In genomic region chr17:17246879-17247278, GRCh38 we compare ENCODE assay signal across 29 cellular contexts.
"Had no signal": no experiment of that assay in that cellular context is flagged by ENCODE, and none has a peak within 500 bp of the region (broad histone marks: within the 10 kb centered on the region; RNA-seq: fewer than 3 reads in every experiment).

No MANE protein-coding gene starts in this region.

- H3K4me3 ChIP-seq: colonic mucosa, esophagus squamous epithelium, left lung, lower lobe of right lung, sigmoid colon, transverse colon had no signal

- H3K27me3 Mint-ChIP-seq: activated naive CD4-positive, alpha-beta T cell treated with anti-CD3 and anti-CD28 coated beads, Interleukin-2, amount 10 ng/mL, durations not matched to agents 7 days and 5 days; progenitor cell of endocrine pancreas had no signal

- H3K36me3 ChIP-seq: colonic mucosa had no signal

- H3K27ac ChIP-seq: colonic mucosa, epithelial cell of prostate, esophagus squamous epithelium, left lung, lower lobe of right lung, neutrophil, sigmoid colon, transverse colon, VCaP had no signal

- DNase-seq: activated CD4-positive, alpha-beta T cell treated with anti-CD3 and anti-CD28 coated beads, Interleukin-2, amount 50 U/mL, for 1 hour; activated CD4-positive, CD25-positive, alpha-beta regulatory T cell treated with anti-CD3 and anti-CD28 coated beads, Interleukin-2, amount 50 U/mL, for 72 hours; activated gamma-delta T cell; activated naive CD4-positive, alpha-beta T cell treated with anti-CD3 and anti-CD28 coated beads, Interleukin-2, amount 10 ng/mL, durations not matched to agents 7 days and 5 days; anterior cingulate cortex; cerebellar nuclear complex; colonic mucosa; effector CD8-positive, alpha-beta T cell; esophagus squamous epithelium; kidney glomerular epithelial cell; left lung; lower lobe of right lung; mesenchymal stem cell; retina; sigmoid colon; small intestine; stimulated activated CD4-positive, alpha-beta T cell treated with anti-CD3 and anti-CD28 coated beads, Interleukin-1b, Interleukin-23, amount 100 ng/mL, for 48 hours; stimulated activated CD4-positive, alpha-beta T cell treated with anti-CD3 and anti-CD28 coated beads, Interleukin-4, amount 100 ng/mL, for 4 hours; stimulated activated CD8-positive, alpha-beta memory T cell treated with anti-CD3 and anti-CD28 coated beads, Interleukin-4, amount 100 ng/mL, for 48 hours; stimulated activated naive CD4-positive, alpha-beta T cell; T-helper 9 cell; transverse colon had no signal

- H3K27ac Mint-ChIP-seq: activated naive CD4-positive, alpha-beta T cell treated with anti-CD3 and anti-CD28 coated beads, Interleukin-2, amount 10 ng/mL, durations not matched to agents 7 days and 5 days; activated T-helper 1 cell treated with anti-CD3 and anti-CD28 coated beads, Interleukin-12 subunit alpha, Interleukin-12 subunit beta, Interleukin-2, Interleukin-4 antibody, amounts not matched to agents 30 ng/mL and 10 ng/mL and 1 ng/mL, durations not matched to agents 14 hours and 24 hours and 36 hours; nephron; progenitor cell of endocrine pancreas; T-helper 1 cell treated with Interleukin-12 subunit alpha and Interleukin-12 subunit beta and Interleukin-4 antibody, amounts not matched to agents 30 μg/mL and 1 μg/mL, for 36 hours had no signal

- H3K4me1 ChIP-seq: colonic mucosa, esophagus squamous epithelium, left lung, lower lobe of right lung, sigmoid colon, transverse colon had no signal

- H3K4me1 Mint-ChIP-seq: activated naive CD4-positive, alpha-beta T cell treated with anti-CD3 and anti-CD28 coated beads, Interleukin-2, amount 10 ng/mL, durations not matched to agents 7 days and 5 days; nephron had no signal

- H3K9me3 Mint-ChIP-seq: activated naive CD4-positive, alpha-beta T cell treated with anti-CD3 and anti-CD28 coated beads, Interleukin-2, amount 10 ng/mL, durations not matched to agents 7 days and 5 days; activated T-helper 1 cell treated with anti-CD3 and anti-CD28 coated beads, Interleukin-12 subunit alpha, Interleukin-12 subunit beta, Interleukin-2, Interleukin-4 antibody, amounts not matched to agents 30 ng/mL and 10 ng/mL and 1 ng/mL, durations not matched to agents 14 hours and 24 hours and 36 hours; nephron; T-helper 1 cell treated with Interleukin-12 subunit alpha and Interleukin-12 subunit beta and Interleukin-4 antibody, amounts not matched to agents 30 μg/mL and 1 μg/mL, for 36 hours had no signal

- ATAC-seq: left lung, lower lobe of right lung had no signal

- H3K4me3 Mint-ChIP-seq: activated naive CD4-positive, alpha-beta T cell treated with anti-CD3 and anti-CD28 coated beads, Interleukin-2, amount 10 ng/mL, durations not matched to agents 7 days and 5 days; activated T-helper 1 cell treated with anti-CD3 and anti-CD28 coated beads, Interleukin-12 subunit alpha, Interleukin-12 subunit beta, Interleukin-2, Interleukin-4 antibody, amounts not matched to agents 30 ng/mL and 10 ng/mL and 1 ng/mL, durations not matched to agents 14 hours and 24 hours and 36 hours; nephron; T-helper 1 cell treated with Interleukin-12 subunit alpha and Interleukin-12 subunit beta and Interleukin-4 antibody, amounts not matched to agents 30 μg/mL and 1 μg/mL, for 36 hours had no signal

- H3K9me3 ChIP-seq: colonic mucosa, esophagus squamous epithelium, left lung, lower lobe of right lung, neutrophil, sigmoid colon, transverse colon had no signal
